8 cellular contexts compared by ENCODE assay signal in the genomic region with DNA sequence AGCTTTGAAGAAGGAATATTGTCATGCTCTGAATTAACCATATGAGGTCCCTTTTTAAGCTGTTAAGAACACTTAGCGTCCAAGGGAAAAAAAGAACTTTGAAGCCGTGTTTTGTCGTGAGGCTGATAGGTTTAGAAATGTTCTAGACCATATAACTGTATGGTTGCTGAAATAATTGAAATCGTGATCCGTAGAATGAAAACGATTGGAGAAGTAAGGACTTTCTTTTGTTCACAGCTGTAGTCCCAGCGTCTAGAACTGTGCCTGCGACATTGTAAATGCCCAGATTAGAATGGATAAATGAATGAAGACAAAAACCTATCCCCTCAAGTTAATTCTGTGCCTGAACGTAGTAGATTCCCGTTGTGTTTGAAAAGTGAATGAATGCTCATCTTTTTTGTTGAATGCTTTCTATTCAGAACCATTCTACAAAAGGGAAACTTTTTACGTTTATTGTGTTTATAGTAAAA. TPM values are rescaled to one million over a fixed set of nuclear protein-coding genes. Genes with fewer than 3 reads are reported as not detected.
DNase-seq lines count a peak whose midpoint lies in the region; ATAC-seq, FAIRE-seq and TF ChIP-seq lines count a peak whose summit lies in the region.

No MANE protein-coding gene starts in this region.

- peak overlapping the region; percentile 97 for H3K4me3 Mint-ChIP-seq in activated T-cell treated with anti-CD3 and anti-CD28 coated beads, Interleukin-2, amount 50 U/mL, for 24 hours
- H3K4me3 Mint-ChIP-seq in activated CD8-positive, alpha-beta T cell treated with anti-CD3 and anti-CD28 coated beads, Interleukin-2, amount 10 ng/mL, durations not matched to agents 7 days and 5 days = peak overlapping the region; percentile 92

- peaks cover 56% of the 10 kb centered on the region for H3K79me2 ChIP-seq in keratinocyte (ENCODE audit: control insufficient read depth, insufficient read depth, low read length)

- H3K4me3 ChIP-seq in keratinocyte (ENCODE audit: control insufficient read depth in 2 of 3, extremely low read depth in 1 of 3, insufficient read depth in 2 of 3, low read depth in 1 of 3, low read length in 3 of 3) (peak overlapping the region; percentile 76 to 93 (median 92)), tibial artery (peak overlapping the region; percentile 83 to 94)

- H3K9me3 Mint-ChIP-seq in activated T-cell treated with anti-CD3 and anti-CD28 coated beads, Interleukin-2, amount 50 U/mL, for 24 hours = peaks cover 2% of the 10 kb centered on the region
- peaks cover 4% of the 10 kb centered on the region for H3K9me3 Mint-ChIP-seq in activated CD8-positive, alpha-beta T cell treated with anti-CD3 and anti-CD28 coated beads, Interleukin-2, amount 10 ng/mL, durations not matched to agents 7 days and 5 days (ENCODE audit: insufficient read depth)

- dilution Hi-C loops in keratinocyte (cut with MboI; ENCODE audit: extremely low pct_ligation_motif_present, low sequenced_read_pairs) = no loop called here

- H3K27me3 Mint-ChIP-seq in activated T-cell treated with anti-CD3 and anti-CD28 coated beads, Interleukin-2, amount 50 U/mL, for 24 hours = no peaks in the 10 kb centered on the region
- H3K27me3 Mint-ChIP-seq in activated CD8-positive, alpha-beta T cell treated with anti-CD3 and anti-CD28 coated beads, Interleukin-2, amount 10 ng/mL, durations not matched to agents 7 days and 5 days (ENCODE audit: low read depth) = no peaks in the 10 kb centered on the region

- peaks cover 19% of the 10 kb centered on the region for H3K4me1 ChIP-seq in keratinocyte (ENCODE audit: control insufficient read depth, extremely low read depth, insufficient read depth, low read length)
- H3K4me1 ChIP-seq in tibial artery = peaks cover 0 to 31% (median 13%) of the 10 kb centered on the region in 4 donors

- peak overlapping the region; percentile 97 for H3K27ac Mint-ChIP-seq in activated T-cell treated with anti-CD3 and anti-CD28 coated beads, Interleukin-2, amount 50 U/mL, for 24 hours
- peak overlapping the region; percentile 95 for H3K27ac Mint-ChIP-seq in activated CD8-positive, alpha-beta T cell treated with anti-CD3 and anti-CD28 coated beads, Interleukin-2, amount 10 ng/mL, durations not matched to agents 7 days and 5 days

- no peaks in the 10 kb centered on the region for H3K36me3 ChIP-seq in keratinocyte (ENCODE audit: control insufficient read depth in 2 of 2, extremely low read depth in 1 of 2, insufficient read depth in 2 of 2, low read length in 2 of 2)
- H3K36me3 ChIP-seq in tibial artery = no peaks in the 10 kb centered on the region

- peak overlapping the region; percentile 20 for H2AFZ ChIP-seq in keratinocyte (ENCODE audit: control insufficient read depth, low read length)

- H3K27ac ChIP-seq in keratinocyte (ENCODE audit: control insufficient read depth, insufficient read depth, low read length) = peak overlapping the region; percentile 83
- peak overlapping the region; percentile 96 to 98 for H3K27ac ChIP-seq in tibial artery

- CTCF ChIA-PET in activated CD8-positive, alpha-beta T cell treated with anti-CD3 and anti-CD28 coated beads, Interleukin-2, amount 10 ng/mL, durations not matched to agents 7 days and 5 days (lab: Charles Lee) = interaction anchor here (1.2 to 4.4 kb wide), 5 partner anchors 15 to 68 kb away, joined by 3 to 33 read pairs (median 12); no protein-coding TSS in a partner anchor

- no peak for DNase-seq in activated T-cell treated with anti-CD3 and anti-CD28 coated beads, Interleukin-2, amount 50 U/mL, for 24 hours
- DNase-seq in activated T-cell treated with anti-CD3 and anti-CD28 coated beads for 4 hours (no peak), keratinocyte (ENCODE audit: low read depth, low spot score) (no peak), tibial artery (no peak), superior temporal gyrus (ENCODE audit: extremely low spot score) (no peak), glomerular visceral epithelial cell (ENCODE audit: extremely low spot score) (no peak)
- DNase-seq in activated CD8-positive, alpha-beta T cell treated with anti-CD3 and anti-CD28 coated beads, Interleukin-2, amount 10 ng/mL, durations not matched to agents 7 days and 5 days = no peak

- peak overlapping the region; percentile 92 for H3K9ac ChIP-seq in keratinocyte (ENCODE audit: control insufficient read depth, extremely low read depth, insufficient read depth, low read length)

- peaks cover 48% of the 10 kb centered on the region for H3K36me3 Mint-ChIP-seq in activated T-cell treated with anti-CD3 and anti-CD28 coated beads, Interleukin-2, amount 50 U/mL, for 24 hours (ENCODE audit: low read depth)
- peaks cover 36% of the 10 kb centered on the region for H3K36me3 Mint-ChIP-seq in activated CD8-positive, alpha-beta T cell treated with anti-CD3 and anti-CD28 coated beads, Interleukin-2, amount 10 ng/mL, durations not matched to agents 7 days and 5 days (ENCODE audit: low read depth)

- no peak for ATAC-seq in activated CD8-positive, alpha-beta T cell treated with anti-CD3 and anti-CD28 coated beads, Interleukin-2, amount 10 ng/mL, durations not matched to agents 7 days and 5 days
- ATAC-seq in GM18519 (IDR thresholded peaks at IDR 0.05; ENCODE audit: low FRiP score, unreplicated experiment) = no peak

- H3K4me2 ChIP-seq in keratinocyte (ENCODE audit: control insufficient read depth, extremely low read depth, insufficient read depth, low read depth, low read length) = peak overlapping the region; percentile 82

- POLR2A ChIA-PET in activated CD8-positive, alpha-beta T cell treated with anti-CD3 and anti-CD28 coated beads, Interleukin-2, amount 10 ng/mL, durations not matched to agents 7 days and 5 days (lab: Charles Lee) = interaction anchor here (0.9 to 5.9 kb wide), 12 partner anchors 15 to 589 kb away, joined by 3 to 295 read pairs (median 11); a partner anchor contains a TSS

- H3K9me1 ChIP-seq in keratinocyte (ENCODE audit: control insufficient read depth, extremely low read depth, insufficient read depth, low read length) = no peaks in the 10 kb centered on the region

- intact Hi-C loops in tibial artery (cut with DNase I; ENCODE audit: low total_unique reads) = no loop called here

- H3K9me3 ChIP-seq in keratinocyte (ENCODE audit: control insufficient read depth, low read depth, low read length) (no peaks in the 10 kb centered on the region), tibial artery (no peaks in the 10 kb centered on the region)

- H4K20me1 ChIP-seq in keratinocyte (ENCODE audit: control insufficient read depth, extremely low read depth, insufficient read depth, low read length) = peaks cover 3% of the 10 kb centered on the region

- FAIRE-seq in keratinocyte (lab: Jason Lieb, UNC) = no peak

- TF ChIP-seq CTCF in keratinocyte (optimal IDR thresholded peaks at IDR 0.05 in 1 of 3, IDR thresholded peaks at IDR 0.05 in 1 of 3, conservative IDR thresholded peaks at IDR 0.05 in 1 of 3; ENCODE audit: extremely low read depth in 1 of 3, insufficient read depth in 2 of 3, low read length in 3 of 3) (no peak), tibial artery (IDR thresholded peaks at IDR 0.05) (no peak)

- peaks cover 44% of the 10 kb centered on the region for H3K4me1 Mint-ChIP-seq in activated T-cell treated with anti-CD3 and anti-CD28 coated beads, Interleukin-2, amount 50 U/mL, for 24 hours (ENCODE audit: low read depth)
- H3K4me1 Mint-ChIP-seq in activated CD8-positive, alpha-beta T cell treated with anti-CD3 and anti-CD28 coated beads, Interleukin-2, amount 10 ng/mL, durations not matched to agents 7 days and 5 days (ENCODE audit: low read depth) = peaks cover 46% of the 10 kb centered on the region

- H3K27me3 ChIP-seq in keratinocyte (ENCODE audit: control insufficient read depth, extremely low read depth, insufficient read depth, low read length) (no peaks in the 10 kb centered on the region), tibial artery (no peaks in the 10 kb centered on the region)

RNA-seq across cellular contexts. Expression of a gene that starts 1.6 kb away (rescaled TPM):
- total RNA-seq in activated CD8-positive, alpha-beta T cell treated with anti-CD3 and anti-CD28 coated beads, Interleukin-2, amount 10 ng/mL, durations not matched to agents 7 days and 5 days = 100 to 1,000 TPM; 137 to 142 TPM
- polyA plus RNA-seq in keratinocyte = 8.7 to 18.5 TPM (median 12.1 TPM) in 3 replicates
- 80.5 TPM for polyA plus RNA-seq in keratinocyte (2011; ENCODE audit: low read depth)
- 5.5 and 11.6 TPM in 2 replicates for polyA plus RNA-seq in keratinocyte (2011; cell fraction: cytosol; rRNA removed)
- polyA plus RNA-seq in keratinocyte (2011; cell fraction: nucleus; rRNA removed) = 17.9 and 26.2 TPM in 2 replicates
- 11.5 and 13.2 TPM in 2 replicates for polyA plus RNA-seq in keratinocyte (2012; ENCODE audit: low replicate concordance)
- polyA minus RNA-seq in keratinocyte = 7.7 to 49.1 TPM (median 18.8 TPM) in 3 replicates
- 15.7 TPM for polyA minus RNA-seq in keratinocyte (2011; cell fraction: cytosol; rRNA and poly(A)+ RNA removed)
- 47.4 and 66.6 TPM in 2 replicates for polyA minus RNA-seq in keratinocyte (2011; cell fraction: nucleus; rRNA and poly(A)+ RNA removed)
